In genomic region chr12:19967486-19967885, GRCh38 we compare ENCODE assay signal across 10 cellular contexts.
A peak's percentile ranks its signal among the peaks of the same experiment; 100 is the strongest.
DNase-seq lines count a peak whose midpoint lies in the region; ATAC-seq and TF ChIP-seq lines count a peak whose summit lies in the region.
"Had no signal": no experiment of that assay in that cellular context is flagged by ENCODE, and none has a peak within 500 bp of the region (broad histone marks: within the 10 kb centered on the region; RNA-seq: fewer than 3 reads in every experiment).

No MANE protein-coding gene starts in this region.

- no peak overlapping the region for H2AFZ ChIP-seq in osteoblast (ENCODE audit: low read length)

- DNase-seq in GM03348 (ENCODE audit: low spot score) (peak; percentile 87), NCI-H510A treated with DMSO at 0.1 percent for 48 hours (lab: John Stamatoyannopoulos, UW) (peak; percentile 82), epithelial cell of esophagus (ENCODE audit: low read depth) (peak; percentile 78), osteoblast (ENCODE audit: insufficient read length, low spot score, missing footprints) (no peak), posterior vena cava (ENCODE audit: low spot score) (no peak), NCI-H774 (lab: John Stamatoyannopoulos, UW) (no peak)
- no peak for DNase-seq in activated effector memory CD4-positive, alpha-beta T cell treated with anti-CD3 and anti-CD28 coated beads, Interleukin-2, amount 50 U/mL, for 16 hours
- DNase-seq: activated CD4-positive, alpha-beta memory T cell treated with anti-CD3 and anti-CD28 coated beads for 36 hours had no signal

- peak overlapping the region; percentile 41 for H3K27ac ChIP-seq in osteoblast (ENCODE audit: low read depth, low read length)
- H3K27ac ChIP-seq: neutrophil had no signal

- TF ChIP-seq CTCF in epithelial cell of esophagus (IDR thresholded peaks at IDR 0.05; ENCODE audit: insufficient read depth, low read depth, low read length, missing control alignments) (no peak), osteoblast (IDR thresholded peaks at IDR 0.05; ENCODE audit: extremely low read depth, low read depth, low read length) (no peak)

- H3K27me3 ChIP-seq in osteoblast (ENCODE audit: insufficient read depth, low read length): no peaks in the 10 kb centered on the region
- H3K27me3 ChIP-seq: neutrophil had no signal

- no peaks in the 10 kb centered on the region for H3K79me2 ChIP-seq in osteoblast (ENCODE audit: insufficient read depth, low read length)

- no peak for ATAC-seq in HG02588 (IDR thresholded peaks at IDR 0.05; ENCODE audit: unreplicated experiment)

- no peaks in the 10 kb centered on the region for H3K36me3 ChIP-seq in osteoblast (ENCODE audit: insufficient read depth, low read length)
- H3K36me3 ChIP-seq: neutrophil had no signal

- no peak overlapping the region for H3K4me3 ChIP-seq in epithelial cell of esophagus (ENCODE audit: low read length)
- no peak overlapping the region for H3K4me3 ChIP-seq in osteoblast (ENCODE audit: insufficient read depth, low read length)

- no peaks in the 10 kb centered on the region for H3K9me3 ChIP-seq in osteoblast (ENCODE audit: low read depth, low read length)
- H3K9me3 ChIP-seq: neutrophil had no signal

- intact Hi-C loops in posterior vena cava (cut with DNase I): no loop called here

- peak overlapping the region; percentile 38 for H3K4me2 ChIP-seq in osteoblast (ENCODE audit: insufficient read depth, low read length)

- H3K4me1 ChIP-seq in osteoblast (ENCODE audit: insufficient read depth, low read length): peaks cover 29% of the 10 kb centered on the region

- H4K20me1 ChIP-seq in osteoblast (ENCODE audit: insufficient read depth, low read length): no peaks in the 10 kb centered on the region

Comparison
In these comparisons a context has a peak if more than half of its experiments do, and no peak if none do; other contexts are left out.
1. DNase-seq: peak in GM03348 (single experiment), NCI-H510A treated with DMSO at 0.1 percent for 48 hours (single experiment) and epithelial cell of esophagus (single experiment); none in osteoblast (single experiment), posterior vena cava (single experiment), activated effector memory CD4-positive, alpha-beta T cell treated with anti-CD3 and anti-CD28 coated beads, Interleukin-2, amount 50 U/mL, for 16 hours (single experiment) and NCI-H774 (single experiment).